Comparison of ENCODE assay signal across 9 cellular contexts in the genomic region with DNA sequence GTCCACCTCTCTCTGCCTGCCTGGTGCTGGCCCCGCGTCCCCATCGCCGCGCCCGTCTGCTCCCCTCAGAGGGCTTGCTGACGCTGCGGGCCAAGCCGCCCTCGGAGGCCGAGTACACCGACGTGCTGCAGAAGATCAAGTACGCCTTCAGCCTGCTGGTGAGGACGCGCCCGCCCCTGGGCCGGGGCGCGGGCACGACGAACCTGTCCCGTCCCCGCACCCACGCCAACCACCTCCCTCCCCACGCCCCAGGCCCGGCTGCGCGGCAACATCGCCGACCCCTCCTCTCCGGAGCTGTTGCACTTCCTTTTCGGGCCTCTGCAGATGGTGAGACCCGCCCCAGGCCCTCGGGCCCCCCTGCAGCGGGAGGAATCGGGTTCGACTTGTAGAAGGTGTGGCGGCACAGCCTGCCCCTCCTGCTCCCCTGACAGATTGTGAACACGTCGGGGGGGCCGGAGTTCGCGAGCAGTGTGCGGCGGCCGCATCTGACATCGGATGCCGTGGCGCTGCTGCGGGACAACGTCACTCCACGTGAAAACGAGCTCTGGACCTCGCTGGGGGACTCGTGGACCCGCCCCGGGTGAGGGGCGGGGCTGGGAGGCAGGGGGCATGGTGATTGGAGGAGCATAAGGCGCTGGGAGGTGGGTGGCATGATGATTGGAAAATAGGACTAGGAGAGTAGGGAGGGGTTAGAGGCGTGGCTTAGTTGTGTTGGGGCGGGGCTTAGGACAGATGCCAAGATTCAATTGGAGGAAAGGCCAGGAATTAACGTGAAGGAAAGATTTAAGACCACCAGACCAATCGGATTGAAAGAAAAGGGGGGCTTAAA. TPM values are rescaled to one million over a fixed set of nuclear protein-coding genes. Genes with fewer than 3 reads are reported as not detected.
DNase-seq lines count a peak whose midpoint lies in the region; ATAC-seq and TF ChIP-seq lines count a peak whose summit lies in the region.
"Had no signal": no experiment of that assay in that cellular context is flagged by ENCODE, and none has a peak within 500 bp of the region (broad histone marks: within the 10 kb centered on the region; RNA-seq: fewer than 3 reads in every experiment).

No MANE protein-coding gene starts in this region.

- ATAC-seq in HG02759 (IDR thresholded peaks at IDR 0.05; ENCODE audit: unreplicated experiment), result no peak

- H3K4me1 Mint-ChIP-seq in HFFc6 (ENCODE audit: low read depth), result peaks cover 11% of the 10 kb centered on the region

- intact Hi-C loops in uterus (cut with DNase I; ENCODE audit: low total_unique reads), result loop anchor here (10.0 kb wide), 1 partner anchor 1763 kb away; a partner anchor contains a TSS

- no peaks in the 10 kb centered on the region for H3K4me1 ChIP-seq in uterus

- H3K27me3 ChIP-seq in uterus, result peaks cover 34 to 36% of the 10 kb centered on the region in 2 donors

- peak; percentile 55 for DNase-seq in activated naive CD4-positive, alpha-beta T cell treated with Interleukin-2 at 50 U/mL for 16 hours
- DNase-seq in activated naive CD4-positive, alpha-beta T cell (lab: John Stamatoyannopoulos, UW), result no peak
- DNase-seq in activated CD4-positive, CD25-positive, alpha-beta regulatory T cell treated with anti-CD3 and anti-CD28 coated beads, Interleukin-2, amount 50 U/mL, for 72 hours, result peak; percentile 48
- DNase-seq in epithelial cell of proximal tubule (ENCODE audit: low read depth) (no peak), skeletal muscle cell (ENCODE audit: low read depth) (no peak), uterus (no peak), HFFc6 (no peak)

- no peaks in the 10 kb centered on the region for H3K9me3 ChIP-seq in uterus

- peaks cover 39% of the 10 kb centered on the region for H3K27me3 Mint-ChIP-seq in HFFc6 (ENCODE audit: insufficient read depth)

- no peak overlapping the region for H3K27ac ChIP-seq in uterus
- H3K27ac ChIP-seq: VCaP had no signal

- peaks cover 15% of the 10 kb centered on the region for H3K9me3 Mint-ChIP-seq in HFFc6

- no peaks in the 10 kb centered on the region for H3K36me3 ChIP-seq in uterus

- TF ChIP-seq CTCF in epithelial cell of proximal tubule (conservative IDR thresholded peaks at IDR 0.05; ENCODE audit: low read depth, low read length), result no peak
- no peak for TF ChIP-seq CTCF in uterus (IDR thresholded peaks at IDR 0.05)
- no peak for TF ChIP-seq CTCF in HFFc6 (IDR thresholded peaks at IDR 0.05)

- H3K36me3 Mint-ChIP-seq in HFFc6 (ENCODE audit: low read depth), result no peaks in the 10 kb centered on the region

- no peak overlapping the region for H3K4me3 Mint-ChIP-seq in HFFc6

- no peak for TF ChIP-seq POLR2A in uterus (IDR thresholded peaks at IDR 0.05)

- H3K27ac Mint-ChIP-seq in HFFc6, result no peak overlapping the region

- H3K4me3 ChIP-seq in epithelial cell of proximal tubule (ENCODE audit: low read depth, low read length), result peak overlapping the region; percentile 67
- H3K4me3 ChIP-seq in skeletal muscle cell (ENCODE audit: low read depth, low read length), result peak overlapping the region; percentile 60
- H3K4me3 ChIP-seq in uterus, result no peak overlapping the region

RNA-seq across cellular contexts. Expression of a gene that starts 6.6 kb away (rescaled TPM):
- total RNA-seq in epithelial cell of proximal tubule (17.3 and 33.8 TPM in 2 replicates), uterus (10 to 100 TPM in 1 of 4 donors, 1 to 10 TPM in 2, not detected in 1; 4.2 to 22.4 (median 5.6) TPM)
- total RNA-seq in HFFc6 (2021; fragmentation: NEBNext Ultra II Directional; extraction: Animal tissue kit (Norgen Biotek cat#: 25700)), result under 1 TPM in 5 of 6 experiments, not detected in 1; 0.55 to 0.94 (median 0.64) TPM

RNA-seq across cellular contexts. Expression of a gene that starts 19.3 kb away (rescaled TPM):
- total RNA-seq in epithelial cell of proximal tubule (13.8 and 21.1 TPM in 2 replicates), uterus (10 to 100 TPM in 3 of 4 donors, 1 to 10 TPM in 1; 2.6 to 48.7 (median 17.1) TPM)
- 1 to 10 TPM; 2.4 to 3.3 (median 2.8) TPM for total RNA-seq in HFFc6 (2021; fragmentation: NEBNext Ultra II Directional; extraction: Animal tissue kit (Norgen Biotek cat#: 25700))

RNA-seq across cellular contexts. Expression of a gene that starts 35.2 kb away (rescaled TPM):
- 53.8 and 68.7 TPM in 2 replicates for total RNA-seq in epithelial cell of proximal tubule
- 100 to 1,000 TPM in 2 of 4 donors, 10 to 100 TPM in 2; 43.5 to 288 (median 116) TPM for total RNA-seq in uterus
- 10 to 100 TPM; 82.7 to 96.0 (median 91.9) TPM for total RNA-seq in HFFc6 (2021; fragmentation: NEBNext Ultra II Directional; extraction: Animal tissue kit (Norgen Biotek cat#: 25700))

RNA-seq across cellular contexts. Expression of a gene that starts 44.2 kb away (rescaled TPM):
- total RNA-seq in epithelial cell of proximal tubule (not detected in 2 replicates), uterus (under 1 TPM in 2 of 4 donors, not detected in 2; 0.28 to 0.85 TPM)
- total RNA-seq in HFFc6 (2021; fragmentation: NEBNext Ultra II Directional; extraction: Animal tissue kit (Norgen Biotek cat#: 25700)), result not detected

Comparison
In these comparisons a context has a peak if more than half of its experiments do, and no peak if none do; other contexts are left out.
1. DNase-seq: peak in activated naive CD4-positive, alpha-beta T cell treated with Interleukin-2 at 50 U/mL for 16 hours (single experiment) and activated CD4-positive, CD25-positive, alpha-beta regulatory T cell treated with anti-CD3 and anti-CD28 coated beads, Interleukin-2, amount 50 U/mL, for 72 hours (single experiment); none in activated naive CD4-positive, alpha-beta T cell (0 of 4), epithelial cell of proximal tubule (single experiment), skeletal muscle cell (single experiment), uterus (0 of 2) and HFFc6 (single experiment).
2. H3K4me3 ChIP-seq: peak in epithelial cell of proximal tubule (single experiment) and skeletal muscle cell (single experiment); none in uterus (0 of 2).